28 cellular contexts compared by ENCODE assay signal in the genomic region with DNA sequence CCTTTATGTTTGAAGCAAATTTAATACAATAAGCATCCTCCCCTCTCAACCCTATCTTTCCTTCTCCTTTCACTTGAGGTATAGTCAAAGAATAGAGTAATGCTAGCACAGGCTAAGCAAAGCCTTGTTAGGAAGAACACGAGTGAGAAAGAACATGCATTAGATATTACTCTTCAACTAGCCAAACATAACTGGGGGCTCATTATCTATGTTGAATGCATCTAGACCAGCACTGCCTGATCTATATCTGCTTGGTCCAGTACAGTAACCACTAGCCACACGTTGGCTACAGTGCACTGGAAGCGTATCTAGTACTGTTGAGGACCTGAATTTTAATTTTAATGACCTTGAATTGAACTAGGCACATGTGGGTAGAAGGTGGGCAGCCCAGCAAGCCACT. TPM values are rescaled to one million over a fixed set of nuclear protein-coding genes. Genes with fewer than 3 reads are reported as not detected.
DNase-seq lines count a peak whose midpoint lies in the region; ATAC-seq, FAIRE-seq and TF ChIP-seq lines count a peak whose summit lies in the region.
"Had no signal": no experiment of that assay in that cellular context is flagged by ENCODE, and none has a peak within 500 bp of the region (broad histone marks: within the 10 kb centered on the region; RNA-seq: fewer than 3 reads in every experiment).

No MANE protein-coding gene starts in this region.

- no peaks in the 10 kb centered on the region for H3F3A ChIP-seq in OCI-LY1 (ENCODE audit: insufficient read depth, low read length)

- peak; percentile 15 for ATAC-seq in activated CD4-positive, alpha-beta T cell treated with anti-CD3 and anti-CD28 coated beads for 36 hours
- ATAC-seq in GM12878: peak; percentile 28; the same call in 2 of the 3 replicates
- ATAC-seq: psoas muscle had no signal

- BruUV-seq in GM12878 (replicated peaks; lab: Mats Ljungman, UMichigan): no TSS peak

- TF ChIP-seq CTCF in OCI-LY1 (IDR thresholded peaks at IDR 0.05; ENCODE audit: low read length): no peak
- TF ChIP-seq CTCF in GM12878 (IDR thresholded peaks at IDR 0.05 in 2 of 3, conservative IDR thresholded peaks at IDR 0.05 in 1 of 3; ENCODE audit: control insufficient read depth in 2 of 3, extremely low read depth in 1 of 3, insufficient read depth in 1 of 3, low read depth in 3 of 3, low read length in 3 of 3): no peak
- no peak for TF ChIP-seq CTCF in dorsolateral prefrontal cortex (IDR thresholded peaks at IDR 0.05 in 54 of 56, conservative IDR thresholded peaks at IDR 0.05 in 2 of 56; ENCODE audit: low read depth in 1 of 56, partially characterized antibody in 56 of 56)

- H2AFZ ChIP-seq in OCI-LY1 (ENCODE audit: low read length) (no peak overlapping the region), GM12878 (ENCODE audit: control insufficient read depth, low read depth, low read length) (no peak overlapping the region)
- H2AFZ ChIP-seq: neural progenitor cell had no signal

- TF ChIP-seq POLR2A in GM12878 (IDR thresholded peaks at IDR 0.05; ENCODE audit: low read depth, low read length): no peak

- H3K36me3 Mint-ChIP-seq in activated CD4-positive, alpha-beta T cell treated with anti-CD3 and anti-CD28 coated beads for 36 hours (ENCODE audit: low read depth): peaks cover 6% of the 10 kb centered on the region

- no peak overlapping the region for H3K4me3 Mint-ChIP-seq in activated CD4-positive, alpha-beta T cell treated with anti-CD3 and anti-CD28 coated beads for 36 hours
- H3K4me3 Mint-ChIP-seq: neural progenitor cell had no signal

- H3K4me1 ChIP-seq in BLaER1 treated with 17β-estradiol and CSF1 and Interleukin-3, amounts not matched to agents 10 nM and 100 nM: peaks cover 36 to 64% (median 54%) of the 10 kb centered on the region in 10 experiments
- H3K4me1 ChIP-seq in OCI-LY1 (ENCODE audit: insufficient read depth, low read length, severe bottlenecking): peaks cover 24% of the 10 kb centered on the region
- H3K4me1 ChIP-seq in GM12878 (ENCODE audit: control insufficient read depth, insufficient read depth, low read length): peaks cover 16% of the 10 kb centered on the region
- H3K4me1 ChIP-seq: esophagus squamous epithelium, neural progenitor cell, Peyer's patch, psoas muscle had no signal

- TF ChIP-seq RAD21 in GM12878 (IDR thresholded peaks at IDR 0.05; ENCODE audit: insufficient read depth, low read depth, low read length): no peak

- intact Hi-C loops in activated CD4-positive, alpha-beta T cell treated with anti-CD3 and anti-CD28 coated beads for 36 hours (cut with DNase I, micrococcal nuclease): no loop called here
- intact Hi-C loops in GM12878 (cut with micrococcal nuclease; ENCODE audit: unreplicated experiment): no loop called here
- intact Hi-C loops in dorsolateral prefrontal cortex (cut with DNase I): no loop called here

- POLR2A ChIA-PET in activated CD4-positive, alpha-beta T cell treated with anti-CD3 and anti-CD28 coated beads for 36 hours (lab: Charles Lee): interaction anchor here (1.0 kb wide), 1 partner anchor 19 kb away, joined by 4 read pairs; no protein-coding TSS in a partner anchor
- POLR2A ChIA-PET in GM12878 (lab: Charles Lee): no interaction called here

- H3K27ac ChIP-seq in BLaER1 treated with 17β-estradiol and CSF1 and Interleukin-3, amounts not matched to agents 10 nM and 100 nM: no peak overlapping the region
- H3K27ac ChIP-seq in OCI-LY1 (ENCODE audit: low read depth, low read length, poor library complexity, severe bottlenecking) (peak overlapping the region; percentile 23), GM12878 (ENCODE audit: control insufficient read depth, insufficient read depth) (0 out of 2 replicates have a peak overlapping the region, but pooled peaks have one; percentile 8), dorsolateral prefrontal cortex (peak overlapping the region in 1 of 59 donors; percentile 29)
- H3K27ac ChIP-seq: esophagus squamous epithelium, neural progenitor cell, psoas muscle, SK-N-MC had no signal

- H3K9ac ChIP-seq in BLaER1 treated with 17β-estradiol and CSF1 and Interleukin-3, amounts not matched to agents 10 nM and 100 nM: no peak overlapping the region
- no peak overlapping the region for H3K9ac ChIP-seq in OCI-LY1 (ENCODE audit: low read length)
- no peak overlapping the region for H3K9ac ChIP-seq in GM12878 (ENCODE audit: control insufficient read depth, insufficient read depth, low read length)
- H3K9ac ChIP-seq: neural progenitor cell had no signal

- H3K4me3 ChIP-seq in BLaER1 treated with 17β-estradiol and CSF1 and Interleukin-3, amounts not matched to agents 10 nM and 100 nM: no peak overlapping the region
- H3K4me3 ChIP-seq in OCI-LY1 (ENCODE audit: low read depth, low read length, poor library complexity, severe bottlenecking) (no peak overlapping the region), GM12878 (no peak overlapping the region), dorsolateral prefrontal cortex (no peak overlapping the region)
- H3K4me3 ChIP-seq: esophagus squamous epithelium, neural progenitor cell, Peyer's patch, psoas muscle, SK-N-MC had no signal

- no peak for FAIRE-seq in GM12878 (lab: Jason Lieb, UNC)
- FAIRE-seq: astrocyte, GM12891, H54, small intestine, urothelium cell line had no signal

- no peaks in the 10 kb centered on the region for H3K27me3 Mint-ChIP-seq in activated CD4-positive, alpha-beta T cell treated with anti-CD3 and anti-CD28 coated beads for 36 hours

- H3K27me3 ChIP-seq in BLaER1 treated with 17β-estradiol and CSF1 and Interleukin-3, amounts not matched to agents 10 nM and 100 nM: no peaks in the 10 kb centered on the region
- H3K27me3 ChIP-seq in OCI-LY1 (ENCODE audit: insufficient read depth, low read length) (no peaks in the 10 kb centered on the region), GM12878 (replicated peaks in 1 of 2; ENCODE audit: control insufficient read depth in 2 of 2, insufficient read depth in 2 of 2, low read length in 1 of 2) (no peaks in the 10 kb centered on the region), dorsolateral prefrontal cortex (no peaks in the 10 kb centered on the region)
- H3K27me3 ChIP-seq: esophagus squamous epithelium, neural progenitor cell, Peyer's patch had no signal

- SMC1A ChIA-PET in GM12878 (lab: Charles Lee; ENCODE audit: uncharacterized antibody, unreplicated experiment): interaction anchor here (0.8 to 1.5 kb wide), 3 partner anchors 14 to 75 kb away, joined by 3 to 4 read pairs (median 4); no protein-coding TSS in a partner anchor

- RAD21 ChIA-PET in GM12878 (lab: Charles Lee; ENCODE audit: unreplicated experiment): no interaction called here

- peaks cover 60% of the 10 kb centered on the region for H3K4me1 Mint-ChIP-seq in activated CD4-positive, alpha-beta T cell treated with anti-CD3 and anti-CD28 coated beads for 36 hours
- H3K4me1 Mint-ChIP-seq: neural progenitor cell had no signal

- no peak for DNase-seq in activated CD4-positive, alpha-beta T cell treated with anti-CD3 and anti-CD28 coated beads for 36 hours
- DNase-seq in activated CD4-positive, alpha-beta T cell treated with anti-CD3 and anti-CD28 coated beads, Interleukin-2, amount 50 U/mL, for 48 hours: no peak
- DNase-seq in GM12878 (ENCODE audit: low read depth, low spot score) (no peak), NCI-H69 (lab: John Stamatoyannopoulos, UW) (no peak), NCI-H1417 (lab: John Stamatoyannopoulos, UW) (no peak), dorsolateral prefrontal cortex (no peak)
- DNase-seq: activated CD4-positive, alpha-beta T cell treated with anti-CD3 and anti-CD28 coated beads, Interleukin-2, amount 50 U/mL, for 4 hours; activated effector memory CD4-positive, alpha-beta T cell treated with Interleukin-2 at 50 U/mL for 16 hours; cerebellar nuclear complex; DMS 273 treated with DMSO at 0.1 percent for 48 hours; effector memory CD4-positive, alpha-beta T cell; esophagus squamous epithelium; midbrain; NCI-H187 treated with DMSO at 0.1 percent for 48 hours; NCI-H226; Peyer's patch; psoas muscle; small intestine; stimulated activated CD4-positive, alpha-beta T cell treated with anti-CD3 and anti-CD28 coated beads, Interleukin-4, amount 100 ng/mL, for 1 hour; substantia nigra had no signal

- CTCF ChIA-PET in activated CD4-positive, alpha-beta T cell treated with anti-CD3 and anti-CD28 coated beads for 36 hours (lab: Charles Lee): no interaction called here
- CTCF ChIA-PET in GM12878 (lab: Yijun Ruan, JAX): interaction anchor here (1.5 kb wide), 1 partner anchor 27 kb away, joined by 4 read pairs; no protein-coding TSS in a partner anchor

- in situ Hi-C loops in GM12878 (cut with MboI): no loop called here

- H3K9me2 ChIP-seq in OCI-LY1 (ENCODE audit: low read depth, low read length): no peaks in the 10 kb centered on the region

- no peak for TF ChIP-seq EP300 in GM12878 (IDR thresholded peaks at IDR 0.05; ENCODE audit: borderline replicate concordance in 1 of 2, control insufficient read depth in 1 of 2, low read depth in 2 of 2, low read length in 2 of 2)

- H3K27ac Mint-ChIP-seq in activated CD4-positive, alpha-beta T cell treated with anti-CD3 and anti-CD28 coated beads for 36 hours: peak overlapping the region; percentile 4
- H3K27ac Mint-ChIP-seq: neural progenitor cell had no signal

- 73% methylated on average over 3 of the region's 3 CpGs for WGBS in GM12878 (ENCODE audit: insufficient coverage, insufficient replicate concordance, low lambda C conversion rate, missing lambda C conversion rate)

- H3K4me2 ChIP-seq in BLaER1 treated with 17β-estradiol and CSF1 and Interleukin-3, amounts not matched to agents 10 nM and 100 nM: peak overlapping the region in 10 of 11 experiments; percentile 17 to 50 (median 32); a peak in 18 of 22 replicates
- H3K4me2 ChIP-seq in OCI-LY1 (ENCODE audit: low read length) (peak overlapping the region; percentile 20), GM12878 (ENCODE audit: control insufficient read depth, insufficient read depth) (no peak overlapping the region)
- H3K4me2 ChIP-seq: neural progenitor cell had no signal

- peaks cover 0 to 97% (median 94%) of the 10 kb centered on the region in 11 experiments; a peak in 20 of 22 replicates for H4K20me1 ChIP-seq in BLaER1 treated with 17β-estradiol and CSF1 and Interleukin-3, amounts not matched to agents 10 nM and 100 nM
- peaks cover 5% of the 10 kb centered on the region; the same call in 1 of the 2 replicates for H4K20me1 ChIP-seq in OCI-LY1 (ENCODE audit: insufficient read depth, low read length)
- H4K20me1 ChIP-seq in GM12878 (ENCODE audit: control insufficient read depth, insufficient read depth): no peaks in the 10 kb centered on the region; the same call in 1 of the 2 replicates

- H3K36me3 ChIP-seq in BLaER1 treated with 17β-estradiol and CSF1 and Interleukin-3, amounts not matched to agents 10 nM and 100 nM: peaks cover 0 to 73% (median 44%) of the 10 kb centered on the region in 11 experiments; a peak in 16 of 22 replicates
- no peaks in the 10 kb centered on the region for H3K36me3 ChIP-seq in OCI-LY1 (ENCODE audit: insufficient read depth, low read length)
- peaks cover 4 to 10% of the 10 kb centered on the region in 2 experiments for H3K36me3 ChIP-seq in GM12878 (ENCODE audit: control insufficient read depth in 2 of 2, insufficient read depth in 2 of 2, low read length in 1 of 2)
- H3K36me3 ChIP-seq: esophagus squamous epithelium, neural progenitor cell, Peyer's patch had no signal

- H3K79me2 ChIP-seq in OCI-LY1 (ENCODE audit: insufficient read depth, low read length) (peaks cover 60% of the 10 kb centered on the region), GM12878 (ENCODE audit: control insufficient read depth, insufficient read depth, low read length) (peaks cover 85% of the 10 kb centered on the region)

- peaks cover 0 to 7% (median 0%) of the 10 kb centered on the region in 11 experiments; a peak in 3 of 22 replicates for H3K9me3 ChIP-seq in BLaER1 treated with 17β-estradiol and CSF1 and Interleukin-3, amounts not matched to agents 10 nM and 100 nM (replicated peaks in 1 of 11)
- H3K9me3 ChIP-seq in OCI-LY1 (ENCODE audit: low read length) (no peaks in the 10 kb centered on the region), GM12878 (replicated peaks; ENCODE audit: control insufficient read depth, insufficient read depth, low read length) (no peaks in the 10 kb centered on the region)
- H3K9me3 ChIP-seq: esophagus squamous epithelium, Peyer's patch, psoas muscle had no signal

- H3K9me3 Mint-ChIP-seq in activated CD4-positive, alpha-beta T cell treated with anti-CD3 and anti-CD28 coated beads for 36 hours (ENCODE audit: low read depth): no peaks in the 10 kb centered on the region
- H3K9me3 Mint-ChIP-seq: neural progenitor cell had no signal

RNA-seq across cellular contexts. Expression of gene SFMBT2, which starts 21.0 kb away (rescaled TPM):
- total RNA-seq in activated CD4-positive, alpha-beta T cell treated with anti-CD3 and anti-CD28 coated beads for 36 hours: 10 to 100 TPM; 17.6 to 18.0 TPM
- 125 and 127 TPM in 2 replicates for total RNA-seq in GM12878 (2013; cell fraction: nucleolus; rRNA removed)
- total RNA-seq in GM12878 (2014; rRNA removed) (16.7 and 17.0 TPM in 2 replicates), GM12878 (2014; rRNA removed; fragmentation: Illumina TruSeq; extraction: Trizol) (18.2 and 18.9 TPM in 2 replicates), GM12878 (2021) (26.1 and 29.6 TPM in 2 replicates), dorsolateral prefrontal cortex (10 to 100 TPM; 14.7 to 38.1 (median 24.3) TPM)
- 6.6 TPM for polyA plus RNA-seq in GM12878 (2011; ENCODE audit: low read depth)
- polyA plus RNA-seq in GM12878 (2011; rRNA removed) (19.0 and 22.5 TPM in 2 replicates), GM12878 (2014; fragmentation: Illumina TruSeq; extraction: Trizol) (20.5 and 21.5 TPM in 2 replicates), GM12878 (2014; fragmentation: Nextera tagmentation; extraction: Ambion mirVana) (1 to 10 TPM; 2.8 to 4.3 TPM), GM12878 (2014; rRNA removed) (13.3 and 13.6 TPM in 2 replicates), GM12878 (2016; fragmentation: Nextera tagmentation; extraction: Ambion mirVana) (10 to 100 TPM; 10.1 to 11.5 TPM)
- polyA plus RNA-seq in GM12878 (2011; cell fraction: cytosol; rRNA removed): 14.6 and 18.5 TPM in 2 replicates
- 42.9 and 46.5 TPM in 2 replicates for polyA plus RNA-seq in GM12878 (2011; cell fraction: nucleus; rRNA removed)
- 8.3 and 10.7 TPM in 2 replicates for polyA plus RNA-seq in GM12878 (2012)
- polyA minus RNA-seq in GM12878 (2011; rRNA and poly(A)+ RNA removed): 37.3 and 49.0 TPM in 2 replicates
- polyA minus RNA-seq in GM12878 (2011; cell fraction: cytosol; rRNA and poly(A)+ RNA removed): 12.4 and 14.8 TPM in 2 replicates
- 45.3 and 64.3 TPM in 2 replicates for polyA minus RNA-seq in GM12878 (2011; cell fraction: nucleus; rRNA and poly(A)+ RNA removed)

Comparison
In these comparisons a context has a peak if more than half of its experiments do, and no peak if none do; other contexts are left out.
1. H3K27ac ChIP-seq: peak in OCI-LY1 (single experiment) and GM12878 (single experiment); none in BLaER1 treated with 17β-estradiol and CSF1 and Interleukin-3, amounts not matched to agents 10 nM and 100 nM (0 of 11).